ENCODE assay signal across 17 cellular contexts in the genomic region with DNA sequence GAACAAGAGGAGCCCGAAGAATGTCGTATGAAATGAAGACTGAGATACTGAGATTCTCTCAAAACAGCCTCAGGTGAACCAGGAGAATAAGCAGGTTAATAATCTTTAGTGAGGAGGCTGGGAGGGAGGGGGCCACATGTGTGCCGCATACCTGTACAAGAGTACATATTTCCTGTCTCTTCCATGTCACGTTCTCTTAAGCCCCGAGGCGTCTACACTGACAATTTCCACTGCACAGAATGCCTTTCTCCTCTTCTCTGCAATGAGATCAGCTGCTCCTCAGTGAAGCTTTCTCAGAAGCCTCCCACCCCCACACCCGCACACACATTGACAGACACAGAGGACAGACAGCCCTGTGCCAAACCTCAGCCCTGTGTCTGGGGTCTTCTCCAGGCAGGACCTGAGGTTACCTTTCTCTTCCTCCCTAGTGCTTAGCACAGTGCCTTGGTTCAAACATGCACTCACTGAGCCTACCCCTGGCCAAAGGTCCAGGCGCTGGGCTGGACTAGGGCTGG. TPM values are rescaled to one million over a fixed set of nuclear protein-coding genes. Genes with fewer than 3 reads are reported as not detected.
DNase-seq lines count a peak whose midpoint lies in the region; ATAC-seq, FAIRE-seq and TF ChIP-seq lines count a peak whose summit lies in the region.
"Had no signal": no experiment of that assay in that cellular context is flagged by ENCODE, and none has a peak within 500 bp of the region (broad histone marks: within the 10 kb centered on the region; RNA-seq: fewer than 3 reads in every experiment).

No MANE protein-coding gene starts in this region.

- H2AFZ ChIP-seq in astrocyte (ENCODE audit: low read depth, low read length), result no peak overlapping the region
- H2AFZ ChIP-seq: PC-9 had no signal

- H3K36me3 ChIP-seq in astrocyte (ENCODE audit: insufficient read depth, low read length) (no peaks in the 10 kb centered on the region), heart left ventricle (no peaks in the 10 kb centered on the region), muscle layer of duodenum (ENCODE audit: control insufficient read depth in 1 of 2, insufficient read depth in 2 of 2, low read length in 2 of 2) (no peaks in the 10 kb centered on the region), small intestine (ENCODE audit: control insufficient read depth in 2 of 2, insufficient read depth in 2 of 2, low read length in 2 of 2) (no peaks in the 10 kb centered on the region)

- no peaks in the 10 kb centered on the region for H3K27me3 Mint-ChIP-seq in astrocyte (ENCODE audit: low read depth, unreplicated experiment)
- H3K27me3 Mint-ChIP-seq in activated naive CD8-positive, alpha-beta T cell treated with anti-CD3 and anti-CD28 coated beads for 36 hours, result peaks cover 46% of the 10 kb centered on the region

- no peak for TF ChIP-seq CTCF in astrocyte (IDR thresholded peaks at IDR 0.05; ENCODE audit: insufficient read depth, low read depth, low read length)
- no peak for TF ChIP-seq CTCF in heart left ventricle (IDR thresholded peaks at IDR 0.05)

- peak in 3 of 4 donors; percentile 7 to 17 (median 13) for ATAC-seq in heart left ventricle

- TF ChIP-seq POLR2A in heart left ventricle (IDR thresholded peaks at IDR 0.05), result no peak

- H3K4me3 ChIP-seq in astrocyte (ENCODE audit: insufficient read depth, low read depth, low read length), result no peak overlapping the region
- H3K4me3 ChIP-seq in heart left ventricle, result no peak overlapping the region
- no peak overlapping the region for H3K4me3 ChIP-seq in muscle layer of duodenum (ENCODE audit: low read depth in 1 of 2, low read length in 2 of 2)
- H3K4me3 ChIP-seq in small intestine (ENCODE audit: low read depth in 1 of 2, low read length in 2 of 2), result no peak overlapping the region
- H3K4me3 ChIP-seq: PC-9 had no signal

- no peaks in the 10 kb centered on the region for H3K79me2 ChIP-seq in astrocyte (ENCODE audit: insufficient read depth, low read length)

- H3K27ac ChIP-seq in astrocyte (ENCODE audit: low read depth, low read length) (no peak overlapping the region), heart left ventricle (peak overlapping the region in 2 of 12 donors; percentile 18 to 40), muscle layer of duodenum (ENCODE audit: low read length) (peak overlapping the region; percentile 18), small intestine (ENCODE audit: low read depth in 1 of 2, low read length in 1 of 2) (no peak overlapping the region)
- H3K27ac ChIP-seq: PC-9 had no signal

- WGBS in heart left ventricle, 4 donors, result 73 to 75% (median 74%) methylated on average over 8 of the region's 8 CpGs
- 32 to 72% (median 59%) methylated on average over 8 of the region's 8 CpGs for WGBS in small intestine, 3 donors

- no peak overlapping the region for H3K4me3 Mint-ChIP-seq in astrocyte (ENCODE audit: unreplicated experiment)
- H3K4me3 Mint-ChIP-seq in activated naive CD8-positive, alpha-beta T cell treated with anti-CD3 and anti-CD28 coated beads for 36 hours, result no peak overlapping the region
- H3K4me3 Mint-ChIP-seq: CD4-positive, CD25-positive, alpha-beta regulatory T cell; IgD-negative memory B cell had no signal

- H3K27me3 ChIP-seq in astrocyte (ENCODE audit: insufficient read depth, low read length), result no peaks in the 10 kb centered on the region
- H3K27me3 ChIP-seq in heart left ventricle, result no peaks in the 10 kb centered on the region
- H3K27me3 ChIP-seq in muscle layer of duodenum (ENCODE audit: low read depth, low read length), result no peaks in the 10 kb centered on the region
- no peaks in the 10 kb centered on the region for H3K27me3 ChIP-seq in small intestine (ENCODE audit: control insufficient read depth in 2 of 2, insufficient read depth in 2 of 2, low read length in 2 of 2)

- peaks cover 26% of the 10 kb centered on the region for H3K4me1 Mint-ChIP-seq in astrocyte (ENCODE audit: low read depth, unreplicated experiment)
- no peaks in the 10 kb centered on the region for H3K4me1 Mint-ChIP-seq in activated naive CD8-positive, alpha-beta T cell treated with anti-CD3 and anti-CD28 coated beads for 36 hours
- H3K4me1 Mint-ChIP-seq: CD4-positive, CD25-positive, alpha-beta regulatory T cell; IgD-negative memory B cell had no signal

- intact Hi-C loops in heart left ventricle (cut with DNase I), result no loop called here

- H3K9me3 ChIP-seq in astrocyte (ENCODE audit: insufficient read depth, low read depth, low read length), result no peaks in the 10 kb centered on the region
- no peaks in the 10 kb centered on the region for H3K9me3 ChIP-seq in heart left ventricle
- H3K9me3 ChIP-seq in muscle layer of duodenum (ENCODE audit: control insufficient read depth in 1 of 2, low read length in 2 of 2), result no peaks in the 10 kb centered on the region
- no peaks in the 10 kb centered on the region for H3K9me3 ChIP-seq in small intestine (ENCODE audit: control insufficient read depth, low read depth)

- H3K4me2 ChIP-seq in astrocyte (ENCODE audit: low read length), result no peak overlapping the region
- H3K4me2 ChIP-seq: PC-9 had no signal

- peak overlapping the region; percentile 8 for H3K27ac Mint-ChIP-seq in astrocyte (ENCODE audit: unreplicated experiment)
- no peak overlapping the region for H3K27ac Mint-ChIP-seq in activated naive CD8-positive, alpha-beta T cell treated with anti-CD3 and anti-CD28 coated beads for 36 hours
- H3K27ac Mint-ChIP-seq: CD4-positive, CD25-positive, alpha-beta regulatory T cell; IgD-negative memory B cell had no signal

- H3K9me3 Mint-ChIP-seq in astrocyte (ENCODE audit: unreplicated experiment), result no peaks in the 10 kb centered on the region
- H3K9me3 Mint-ChIP-seq in activated naive CD8-positive, alpha-beta T cell treated with anti-CD3 and anti-CD28 coated beads for 36 hours, result no peaks in the 10 kb centered on the region

- no peak overlapping the region for H3K9ac ChIP-seq in astrocyte (ENCODE audit: low read length)

- no peaks in the 10 kb centered on the region for H3K36me3 Mint-ChIP-seq in astrocyte (ENCODE audit: low read depth, unreplicated experiment)
- H3K36me3 Mint-ChIP-seq in activated naive CD8-positive, alpha-beta T cell treated with anti-CD3 and anti-CD28 coated beads for 36 hours, result no peaks in the 10 kb centered on the region
- H3K36me3 Mint-ChIP-seq: CD4-positive, CD25-positive, alpha-beta regulatory T cell; IgD-negative memory B cell had no signal

- no peaks in the 10 kb centered on the region for H4K20me1 ChIP-seq in astrocyte (ENCODE audit: insufficient read depth, low read length)

- H3K4me1 ChIP-seq in astrocyte (ENCODE audit: insufficient read depth, low read length) (no peaks in the 10 kb centered on the region), heart left ventricle (peaks cover 0 to 64% (median 7%) of the 10 kb centered on the region in 12 donors), muscle layer of duodenum (ENCODE audit: control insufficient read depth in 1 of 2, insufficient read depth in 2 of 2, low read length in 2 of 2) (peaks cover 0 to 31% of the 10 kb centered on the region in 2 donors), small intestine (ENCODE audit: control insufficient read depth in 2 of 2, insufficient read depth in 1 of 2, low read depth in 1 of 2, low read length in 1 of 2) (peaks cover 6 to 8% of the 10 kb centered on the region in 2 donors)

- FAIRE-seq in astrocyte (lab: Jason Lieb, UNC) (no peak), small intestine (lab: Jason Lieb, UNC) (no peak)
- FAIRE-seq: G401.6, GM12892, GM19239 had no signal

- no peak for DNase-seq in astrocyte (ENCODE audit: low read depth)
- DNase-seq in heart left ventricle, result no peak
- DNase-seq in small intestine, result peak; percentile 37
- DNase-seq in activated naive CD8-positive, alpha-beta T cell treated with anti-CD3 and anti-CD28 coated beads for 36 hours, result no peak
- DNase-seq in T-helper 2 cell, result no peak
- DNase-seq in SHP77 (lab: John Stamatoyannopoulos, UW), result no peak
- DNase-seq: Calu3; CD4-positive, CD25-positive, alpha-beta regulatory T cell; DMS79; NCI-H2107; NCI-H226; PC-9 had no signal

RNA-seq across cellular contexts. Expression of gene PDZRN3, which starts 55.4 kb away (rescaled TPM):
- total RNA-seq in astrocyte, result 19.8 and 25.2 TPM in 2 replicates
- total RNA-seq in heart left ventricle, result 100 to 1,000 TPM in 4 of 9 donors, 10 to 100 TPM in 5; 48.9 to 163 (median 83.1) TPM
- polyA plus RNA-seq in heart left ventricle, result 10 to 100 TPM; 30.2 to 49.2 TPM
- polyA plus RNA-seq in small intestine, result 10 to 100 TPM in 2 of 3 donors, 1 to 10 TPM in 1; 2.2 to 16.3 (median 11.9) TPM
- not detected for total RNA-seq in activated naive CD8-positive, alpha-beta T cell treated with anti-CD3 and anti-CD28 coated beads for 36 hours
- total RNA-seq: Calu3; CD4-positive, CD25-positive, alpha-beta regulatory T cell; PC-9 had no signal
- polyA plus RNA-seq: CD4-positive, CD25-positive, alpha-beta regulatory T cell; IgD-negative memory B cell had no signal

Comparison
In these comparisons a context has a peak if more than half of its experiments do, and no peak if none do; other contexts are left out.
1. RNA of gene PDZRN3, which starts 55.4 kb away (total RNA-seq): 48.9 to 163 TPM in heart left ventricle and 19.8 to 25.2 TPM in astrocyte; not detected in activated naive CD8-positive, alpha-beta T cell treated with anti-CD3 and anti-CD28 coated beads for 36 hours; every median in the first group is over 10 times any median in the second.